Comparison of ENCODE assay signal across 1 cellular context in genomic region chr5:172150514-172151425, GRCh38.
TF ChIP-seq lines count a peak whose summit lies in the region.

No MANE protein-coding gene starts in this region.

TF ChIP-seq in K562, 482 proteins besides CTCF, POLR2A, EP300 and RAD21 (continued from another document and continues in another):
- TF ChIP-seq PBX2 (CRISPR knock-in tag; IDR thresholded peaks at IDR 0.05; ENCODE audit: low read depth) (no peak), PBX2 (tag; conservative IDR thresholded peaks at IDR 0.05; ENCODE audit: low read depth) (no peak), ESRRB (CRISPR knock-in tag; IDR thresholded peaks at IDR 0.05; ENCODE audit: borderline replicate concordance) (no peak), MCM2 (IDR thresholded peaks at IDR 0.05; ENCODE audit: low read depth) (no peak), CREM (IDR thresholded peaks at IDR 0.05; ENCODE audit: low read depth) (no peak), ELK1 (CRISPR knock-in tag; IDR thresholded peaks at IDR 0.05) (no peak), GATAD2B (IDR thresholded peaks at IDR 0.05; ENCODE audit: borderline replicate concordance) (no peak), YBX1 (IDR thresholded peaks at IDR 0.05) (no peak), FUS (optimal IDR thresholded peaks at IDR 0.05; ENCODE audit: low read depth, low read length) (no peak), ZNF512 (tag; IDR thresholded peaks at IDR 0.05) (no peak), ZNF695 (CRISPR knock-in tag; IDR thresholded peaks at IDR 0.05) (no peak), IRF1 (CRISPR knock-in tag; IDR thresholded peaks at IDR 0.05; ENCODE audit: borderline replicate concordance) (no peak), ZNF121 (CRISPR knock-in tag; conservative IDR thresholded peaks at IDR 0.05) (no peak), ERF (CRISPR knock-in tag; IDR thresholded peaks at IDR 0.05) (no peak), ZNF77 (CRISPR knock-in tag; IDR thresholded peaks at IDR 0.05) (no peak), RERE (CRISPR knock-in tag; IDR thresholded peaks at IDR 0.05; ENCODE audit: borderline replicate concordance) (no peak), EGR1 (conservative IDR thresholded peaks at IDR 0.05) (no peak), REST (CRISPR knock-in tag; IDR thresholded peaks at IDR 0.05; ENCODE audit: low read depth) (no peak), RFX5 (IDR thresholded peaks at IDR 0.05; ENCODE audit: low read depth, low read length) (no peak), MAZ (CRISPR knock-in tag; conservative IDR thresholded peaks at IDR 0.05 in 1 of 2, IDR thresholded peaks at IDR 0.05 in 1 of 2) (0 out of 4 replicates have a peak, but pooled peaks of 1 of the 2 experiments have one; percentile 28), HNRNPL (IDR thresholded peaks at IDR 0.05; ENCODE audit: low read depth, low read length) (no peak), POLR2AphosphoS2 (IDR thresholded peaks at IDR 0.05; ENCODE audit: low read length) (no peak), IRF9 (tag; IDR thresholded peaks at IDR 0.05) (no peak), SUPT5H (IDR thresholded peaks at IDR 0.05) (no peak), CCNT2 (IDR thresholded peaks at IDR 0.05; ENCODE audit: borderline replicate concordance, extremely low read depth, insufficient read length, low read depth, low read length) (no peak), ATF1 (CRISPR knock-in tag; IDR thresholded peaks at IDR 0.05) (no peak), ATF1 (tag; IDR thresholded peaks at IDR 0.05) (peak; percentile 29; the same call in 1 of the 2 replicates), ZNF282 (CRISPR knock-in tag; IDR thresholded peaks at IDR 0.05) (no peak), DIDO1 (tag; IDR thresholded peaks at IDR 0.05; ENCODE audit: low read depth) (no peak), HBP1 (CRISPR knock-in tag; IDR thresholded peaks at IDR 0.05) (no peak), BACH1 (tag; IDR thresholded peaks at IDR 0.05) (no peak), ZNF518B (CRISPR knock-in tag; IDR thresholded peaks at IDR 0.05) (no peak), ZNF668 (CRISPR knock-in tag; IDR thresholded peaks at IDR 0.05) (no peak), SIX5 (IDR thresholded peaks at IDR 0.05; ENCODE audit: borderline replicate concordance in 1 of 2, insufficient read depth in 1 of 2, low read depth in 1 of 2, low read length in 2 of 2) (no peak), TGIF2 (CRISPR knock-in tag; IDR thresholded peaks at IDR 0.05) (no peak), NR2C2 (CRISPR knock-in tag; IDR thresholded peaks at IDR 0.05) (peak; percentile 63; the same call in 1 of the 2 replicates), NR2C2 (tag; IDR thresholded peaks at IDR 0.05) (peak; percentile 72), ZC3H4 (CRISPR knock-in tag; IDR thresholded peaks at IDR 0.05; ENCODE audit: borderline replicate concordance) (no peak), MAFK (IDR thresholded peaks at IDR 0.05; ENCODE audit: low read length) (no peak), EP400 (IDR thresholded peaks at IDR 0.05) (no peak; the same call in 1 of the 2 replicates), ZKSCAN3 (CRISPR knock-in tag; IDR thresholded peaks at IDR 0.05) (no peak), HDAC8 (tag; IDR thresholded peaks at IDR 0.05) (no peak), SIRT6 (IDR thresholded peaks at IDR 0.05; ENCODE audit: low read depth, low read length) (no peak), GTF2F1 (IDR thresholded peaks at IDR 0.05; ENCODE audit: low read depth, low read length) (no peak), ZNF57 (CRISPR knock-in tag; IDR thresholded peaks at IDR 0.05) (no peak)
